Comparison of ENCODE assay signal across 8 cellular contexts in the genomic region with DNA sequence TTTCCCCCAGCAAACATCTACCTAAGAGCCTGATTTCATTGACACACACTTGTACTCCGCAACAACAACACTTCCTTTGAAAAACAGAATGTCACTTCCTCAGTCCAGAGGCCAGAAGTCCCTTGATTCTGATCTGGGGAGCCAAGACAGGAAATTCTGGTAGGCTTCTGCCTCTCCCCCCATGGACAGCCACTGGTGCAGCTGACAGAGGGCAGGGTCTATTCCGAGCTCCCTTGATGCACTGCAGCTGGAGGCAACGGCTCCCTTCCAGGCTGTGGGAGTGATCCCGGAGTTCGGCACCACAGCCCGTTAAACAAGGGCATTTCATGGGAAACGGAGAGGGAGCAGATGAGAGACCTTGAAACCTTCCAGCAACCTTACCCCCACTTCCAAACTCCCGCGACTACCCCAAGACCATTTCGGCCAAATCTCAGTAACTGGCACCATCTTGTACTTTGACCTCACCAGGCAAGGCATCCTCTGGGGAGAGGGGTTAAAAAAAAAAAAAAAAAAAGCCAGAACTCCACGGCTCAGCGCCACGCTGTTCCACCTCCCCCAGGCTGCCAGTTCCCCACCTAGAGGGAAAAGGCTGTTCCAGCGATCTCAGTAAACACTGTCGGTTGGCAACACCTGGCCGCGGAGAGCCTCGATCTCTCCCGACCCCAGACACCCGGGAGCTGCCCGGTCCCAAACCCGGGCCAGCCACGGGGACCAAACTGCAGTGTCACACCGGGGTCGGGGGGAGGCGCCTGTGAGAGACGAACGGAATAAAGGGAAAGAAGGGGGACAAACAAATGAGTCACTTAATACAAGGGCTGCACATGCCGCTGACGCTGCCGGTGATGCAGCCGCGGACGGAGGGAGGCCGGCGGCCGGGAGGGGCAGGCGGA. TPM values are rescaled to one million over a fixed set of nuclear protein-coding genes. Genes with fewer than 3 reads are reported as not detected.
DNase-seq lines count a peak whose midpoint lies in the region; ATAC-seq and TF ChIP-seq lines count a peak whose summit lies in the region.

No MANE protein-coding gene starts in this region.

- no peaks in the 10 kb centered on the region for H3K36me3 ChIP-seq in upper lobe of right lung

- peak; percentile 83 for DNase-seq in GM10266 (ENCODE audit: extremely low spot score)
- DNase-seq in NCI-H1417 (lab: John Stamatoyannopoulos, UW), result peak; percentile 56 to 95 (median 91)
- peak; percentile 64 for DNase-seq in T follicular helper cell (ENCODE audit: low read depth)
- DNase-seq in left cardiac atrium, result peak; percentile 89
- peak; percentile 97 for DNase-seq in posterior vena cava (ENCODE audit: low spot score)
- DNase-seq in upper lobe of right lung, result peak; percentile 93

- TF ChIP-seq CTCF in GM10266 (IDR thresholded peaks at IDR 0.05; ENCODE audit: control insufficient read depth, insufficient read depth, low read depth, missing control alignments) (peak; percentile 77), upper lobe of right lung (IDR thresholded peaks at IDR 0.05) (peak; percentile 56)

- intact Hi-C loops in left cardiac atrium (cut with DNase I) (loop anchor here (5.0 to 10.0 kb wide), 4 partner anchors 62 to 189 kb away; no protein-coding TSS in a partner anchor), posterior vena cava (cut with DNase I) (loop anchor here in 1 of 2 donors (5.0 kb wide), 1 partner anchor 184 kb away; no protein-coding TSS in a partner anchor), upper lobe of right lung (cut with DNase I) (loop anchor here (10.0 kb wide), 1 partner anchor 192 kb away; no protein-coding TSS in a partner anchor)

- WGBS in adipose tissue, 3 donors, result 1% methylated on average over 38 of the region's 38 CpGs

- peak overlapping the region; percentile 78 for H3K4me3 ChIP-seq in upper lobe of right lung

- peak; percentile 50 for ATAC-seq in HG02798 (IDR thresholded peaks at IDR 0.05; ENCODE audit: poor library complexity, unreplicated experiment)
- ATAC-seq in left cardiac atrium, result peak; percentile 58 to 64
- peak; percentile 81 for ATAC-seq in upper lobe of right lung

- peaks cover 44% of the 10 kb centered on the region for H3K4me1 ChIP-seq in upper lobe of right lung

- H3K27ac ChIP-seq in adipose tissue (ENCODE audit: low read depth, low read length) (peak overlapping the region; percentile 96), upper lobe of right lung (peak overlapping the region; percentile 96)

- H3K9me3 ChIP-seq in upper lobe of right lung, result no peaks in the 10 kb centered on the region

- H3K27me3 ChIP-seq in upper lobe of right lung, result no peaks in the 10 kb centered on the region

RNA-seq across cellular contexts. Expression of a gene that starts 1.1 kb away (rescaled TPM):
- polyA plus RNA-seq in adipose tissue, result 10 to 100 TPM in 2 of 3 donors, 1 to 10 TPM in 1; 5.3 to 24.9 (median 22.8) TPM
- total RNA-seq in left cardiac atrium (10 to 100 TPM; 24.2 to 31.7 TPM), posterior vena cava (10 to 100 TPM; 45.1 to 89.7 TPM), upper lobe of right lung (65.8 TPM)

Comparison
In these comparisons a context has a peak if more than half of its experiments do, and no peak if none do; other contexts are left out.
1. Peak in every context shown above with its lines: DNase-seq, ATAC-seq, H3K4me3 ChIP-seq and H3K27ac ChIP-seq.